9 cellular contexts compared by ENCODE assay signal in genomic region chr2:241638940-241639339, GRCh38. TPM values are rescaled to one million over a fixed set of nuclear protein-coding genes. Genes with fewer than 3 reads are reported as not detected.
DNase-seq lines count a peak whose midpoint lies in the region; ATAC-seq and TF ChIP-seq lines count a peak whose summit lies in the region.
"Had no signal": no experiment of that assay in that cellular context is flagged by ENCODE, and none has a peak within 500 bp of the region (broad histone marks: within the 10 kb centered on the region; RNA-seq: fewer than 3 reads in every experiment).

No MANE protein-coding gene starts in this region.

- no peak for DNase-seq in activated naive CD4-positive, alpha-beta T cell treated with anti-CD3 and anti-CD28 coated beads, Interleukin-2, amount 10 ng/mL, durations not matched to agents 7 days and 5 days
- no peak for DNase-seq in activated naive CD4-positive, alpha-beta T cell treated with Interleukin-2 at 50 U/mL for 16 hours
- no peak for DNase-seq in activated T-helper 2 cell treated with anti-CD3 and anti-CD28 coated beads, Interferon-gamma antibody, Interleukin-2, Interleukin-4, amounts not matched to agents 10 μg/mL and 5 μg/mL and 100 μg/mL, durations not matched to agents 14 hours and 24 hours and 36 hours (ENCODE audit: low spot score)
- no peak for DNase-seq in immature natural killer cell
- DNase-seq in suprapubic skin (ENCODE audit: low spot score in 2 of 2), result no peak
- no peak for DNase-seq in NCI-H1436 (lab: John Stamatoyannopoulos, UW)
- DNase-seq: NCI-H1694 had no signal

- TF ChIP-seq CTCF in suprapubic skin (IDR thresholded peaks at IDR 0.05), result no peak

- ATAC-seq in GM21529 (IDR thresholded peaks at IDR 0.05; ENCODE audit: unreplicated experiment) (no peak), GM19023 (IDR thresholded peaks at IDR 0.05; ENCODE audit: unreplicated experiment) (no peak)

- intact Hi-C loops in activated T-helper 2 cell treated with anti-CD3 and anti-CD28 coated beads, Interferon-gamma antibody, Interleukin-2, Interleukin-4, amounts not matched to agents 10 μg/mL and 5 μg/mL and 100 μg/mL, durations not matched to agents 14 hours and 24 hours and 36 hours (cut with micrococcal nuclease), result loop anchor here (5.0 to 10.0 kb wide), 2 partner anchors 132 to 484 kb away; partner anchors contain the start of genes PPP1R7 and STK25

- CTCF ChIA-PET in activated naive CD4-positive, alpha-beta T cell treated with anti-CD3 and anti-CD28 coated beads, Interleukin-2, amount 10 ng/mL, durations not matched to agents 7 days and 5 days (lab: Charles Lee), result interaction anchor here (0.8 to 1.4 kb wide), 2 partner anchors 16 to 21 kb away, joined by 3 to 4 read pairs; no protein-coding TSS in a partner anchor

- peaks cover 56% of the 10 kb centered on the region for H3K4me1 ChIP-seq in suprapubic skin

- H3K4me3 Mint-ChIP-seq in activated naive CD4-positive, alpha-beta T cell treated with anti-CD3 and anti-CD28 coated beads, Interleukin-2, amount 10 ng/mL, durations not matched to agents 7 days and 5 days, result peak overlapping the region; percentile 87
- peak overlapping the region; percentile 94 for H3K4me3 Mint-ChIP-seq in activated T-helper 2 cell treated with anti-CD3 and anti-CD28 coated beads, Interferon-gamma antibody, Interleukin-2, Interleukin-4, amounts not matched to agents 10 μg/mL and 5 μg/mL and 100 μg/mL, durations not matched to agents 14 hours and 24 hours and 36 hours (ENCODE audit: low read depth)
- peak overlapping the region; percentile 89 to 98 (median 91) for H3K4me3 Mint-ChIP-seq in immature natural killer cell

- H3K27ac Mint-ChIP-seq in activated naive CD4-positive, alpha-beta T cell treated with anti-CD3 and anti-CD28 coated beads, Interleukin-2, amount 10 ng/mL, durations not matched to agents 7 days and 5 days, result no peak overlapping the region
- H3K27ac Mint-ChIP-seq in activated T-helper 2 cell treated with anti-CD3 and anti-CD28 coated beads, Interferon-gamma antibody, Interleukin-2, Interleukin-4, amounts not matched to agents 10 μg/mL and 5 μg/mL and 100 μg/mL, durations not matched to agents 14 hours and 24 hours and 36 hours, result no peak overlapping the region
- peak overlapping the region in 5 of 6 donors; percentile 39 to 98 (median 88) for H3K27ac Mint-ChIP-seq in immature natural killer cell

- TF ChIP-seq EP300 in suprapubic skin (IDR thresholded peaks at IDR 0.05), result no peak

- no peaks in the 10 kb centered on the region for H3K27me3 Mint-ChIP-seq in activated naive CD4-positive, alpha-beta T cell treated with anti-CD3 and anti-CD28 coated beads, Interleukin-2, amount 10 ng/mL, durations not matched to agents 7 days and 5 days
- H3K27me3 Mint-ChIP-seq in activated T-helper 2 cell treated with anti-CD3 and anti-CD28 coated beads, Interferon-gamma antibody, Interleukin-2, Interleukin-4, amounts not matched to agents 10 μg/mL and 5 μg/mL and 100 μg/mL, durations not matched to agents 14 hours and 24 hours and 36 hours (ENCODE audit: low read depth), result no peaks in the 10 kb centered on the region
- H3K27me3 Mint-ChIP-seq in immature natural killer cell (ENCODE audit: low read depth in 3 of 3), result peaks cover 2 to 6% (median 5%) of the 10 kb centered on the region in 3 donors

- H3K9me3 Mint-ChIP-seq in activated naive CD4-positive, alpha-beta T cell treated with anti-CD3 and anti-CD28 coated beads, Interleukin-2, amount 10 ng/mL, durations not matched to agents 7 days and 5 days, result no peaks in the 10 kb centered on the region
- H3K9me3 Mint-ChIP-seq in activated T-helper 2 cell treated with anti-CD3 and anti-CD28 coated beads, Interferon-gamma antibody, Interleukin-2, Interleukin-4, amounts not matched to agents 10 μg/mL and 5 μg/mL and 100 μg/mL, durations not matched to agents 14 hours and 24 hours and 36 hours, result no peaks in the 10 kb centered on the region
- H3K9me3 Mint-ChIP-seq in immature natural killer cell, result no peaks in the 10 kb centered on the region

- no peaks in the 10 kb centered on the region for H3K27me3 ChIP-seq in suprapubic skin

- peaks cover 52% of the 10 kb centered on the region for H3K4me1 Mint-ChIP-seq in activated naive CD4-positive, alpha-beta T cell treated with anti-CD3 and anti-CD28 coated beads, Interleukin-2, amount 10 ng/mL, durations not matched to agents 7 days and 5 days
- peaks cover 42% of the 10 kb centered on the region for H3K4me1 Mint-ChIP-seq in activated T-helper 2 cell treated with anti-CD3 and anti-CD28 coated beads, Interferon-gamma antibody, Interleukin-2, Interleukin-4, amounts not matched to agents 10 μg/mL and 5 μg/mL and 100 μg/mL, durations not matched to agents 14 hours and 24 hours and 36 hours (ENCODE audit: low read depth)
- H3K4me1 Mint-ChIP-seq in immature natural killer cell, result peaks cover 49 to 56% of the 10 kb centered on the region in 2 donors

- H3K9me3 ChIP-seq in suprapubic skin, result no peaks in the 10 kb centered on the region

- no peaks in the 10 kb centered on the region for H3K36me3 ChIP-seq in suprapubic skin

- TF ChIP-seq POLR2A in suprapubic skin (IDR thresholded peaks at IDR 0.05), result no peak

- peak overlapping the region; percentile 92 for H3K4me3 ChIP-seq in suprapubic skin

- no peak overlapping the region for H3K27ac ChIP-seq in suprapubic skin

- 93% methylated on average over 12 of the region's 14 CpGs for WGBS in suprapubic skin

- H3K36me3 Mint-ChIP-seq in activated naive CD4-positive, alpha-beta T cell treated with anti-CD3 and anti-CD28 coated beads, Interleukin-2, amount 10 ng/mL, durations not matched to agents 7 days and 5 days, result peaks cover 26% of the 10 kb centered on the region
- peaks cover 46% of the 10 kb centered on the region for H3K36me3 Mint-ChIP-seq in activated T-helper 2 cell treated with anti-CD3 and anti-CD28 coated beads, Interferon-gamma antibody, Interleukin-2, Interleukin-4, amounts not matched to agents 10 μg/mL and 5 μg/mL and 100 μg/mL, durations not matched to agents 14 hours and 24 hours and 36 hours (ENCODE audit: low read depth)
- H3K36me3 Mint-ChIP-seq in immature natural killer cell, result no peaks in the 10 kb centered on the region

RNA-seq across cellular contexts. Expression of gene ATG4B, which starts 1.4 kb away (rescaled TPM):
- total RNA-seq in activated T-helper 2 cell treated with anti-CD3 and anti-CD28 coated beads, Interferon-gamma antibody, Interleukin-2, Interleukin-4, amounts not matched to agents 10 μg/mL and 5 μg/mL and 100 μg/mL, durations not matched to agents 14 hours and 24 hours and 36 hours, result 117 TPM in 2 replicates
- polyA plus RNA-seq in immature natural killer cell, result 10 to 100 TPM; 70.5 to 78.9 (median 77.2) TPM
- 100 to 1,000 TPM in 1 of 4 donors, 10 to 100 TPM in 3; 50.5 to 173 (median 88.0) TPM for total RNA-seq in suprapubic skin

RNA-seq across cellular contexts. Expression of gene THAP4, which starts 2.0 kb away (rescaled TPM):
- total RNA-seq in activated T-helper 2 cell treated with anti-CD3 and anti-CD28 coated beads, Interferon-gamma antibody, Interleukin-2, Interleukin-4, amounts not matched to agents 10 μg/mL and 5 μg/mL and 100 μg/mL, durations not matched to agents 14 hours and 24 hours and 36 hours, result 48.7 and 53.3 TPM in 2 replicates
- polyA plus RNA-seq in immature natural killer cell, result 10 to 100 TPM; 20.0 to 39.5 (median 29.4) TPM
- total RNA-seq in suprapubic skin, result 10 to 100 TPM; 46.4 to 56.2 (median 51.2) TPM

RNA-seq across cellular contexts. Expression of gene DTYMK, which starts 47.7 kb away (rescaled TPM):
- total RNA-seq in activated T-helper 2 cell treated with anti-CD3 and anti-CD28 coated beads, Interferon-gamma antibody, Interleukin-2, Interleukin-4, amounts not matched to agents 10 μg/mL and 5 μg/mL and 100 μg/mL, durations not matched to agents 14 hours and 24 hours and 36 hours, result 95.9 and 98.2 TPM in 2 replicates
- 10 to 100 TPM; 43.8 to 60.3 (median 51.0) TPM for polyA plus RNA-seq in immature natural killer cell
- total RNA-seq in suprapubic skin, result 10 to 100 TPM; 14.6 to 29.1 (median 18.2) TPM

Comparison
In these comparisons a context has a peak if more than half of its experiments do, and no peak if none do; other contexts are left out.
1. H3K27ac Mint-ChIP-seq: peak in immature natural killer cell (5 of 6); none in activated naive CD4-positive, alpha-beta T cell treated with anti-CD3 and anti-CD28 coated beads, Interleukin-2, amount 10 ng/mL, durations not matched to agents 7 days and 5 days (single experiment) and activated T-helper 2 cell treated with anti-CD3 and anti-CD28 coated beads, Interferon-gamma antibody, Interleukin-2, Interleukin-4, amounts not matched to agents 10 μg/mL and 5 μg/mL and 100 μg/mL, durations not matched to agents 14 hours and 24 hours and 36 hours (single experiment).
2. Peak in every context shown above with its lines, with median percentiles within 50 percentile points of each other: H3K4me3 Mint-ChIP-seq.